Comparison of ENCODE assay signal across 7 cellular contexts in the genomic region with DNA sequence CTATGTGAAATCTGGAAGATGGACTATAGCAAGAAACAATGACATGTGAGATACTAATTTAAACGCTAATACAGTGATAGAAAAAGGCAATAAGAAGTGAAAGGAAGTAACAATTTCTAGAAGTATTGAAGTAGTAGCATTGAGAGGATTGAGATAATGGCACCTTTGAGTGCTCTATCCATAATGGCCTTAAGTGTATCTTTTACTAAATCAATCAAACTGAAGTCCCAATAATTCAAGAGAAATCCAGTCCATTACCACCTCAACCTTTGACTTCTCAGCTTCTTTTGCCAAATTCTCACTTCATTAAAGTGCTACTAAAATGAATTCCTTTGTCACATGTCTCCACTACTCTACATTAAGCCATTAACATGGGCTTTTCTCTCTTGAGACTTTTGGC.
"Had no signal": no experiment of that assay in that cellular context is flagged by ENCODE, and none has a peak within 500 bp of the region (broad histone marks: within the 10 kb centered on the region; RNA-seq: fewer than 3 reads in every experiment).

No MANE protein-coding gene starts in this region.

- FAIRE-seq: G401.6, GM12878, GM12891, GM18507, GM19239 had no signal

- ATAC-seq: GM12878 had no signal

- DNase-seq: GDM1, GF-D8 had no signal

- H3K4me3 ChIP-seq: GM12878 had no signal
